Comparison of ENCODE assay signal across 8 cellular contexts in genomic region chr12:44972746-44973421, GRCh38.
DNase-seq lines count a peak whose midpoint lies in the region; ATAC-seq and TF ChIP-seq lines count a peak whose summit lies in the region.

No MANE protein-coding gene starts in this region.

- TF ChIP-seq POLR2A in HCT116 (IDR thresholded peaks at IDR 0.05; ENCODE audit: borderline replicate concordance, extremely low read depth, insufficient read depth, insufficient read length), result no peak

- CTCF ChIA-PET in GM10248 (lab: Yijun Ruan, JAX), result interaction anchor here (0.9 to 2.2 kb wide), 7 partner anchors 9 to 79 kb away, joined by 3 to 10 read pairs (median 4); no protein-coding TSS in a partner anchor
- CTCF ChIA-PET in HCT116 (lab: Charles Lee), result interaction anchor here (0.6 to 3.4 kb wide), 7 partner anchors 9 to 169 kb away, joined by 3 to 17 read pairs (median 5); no protein-coding TSS in a partner anchor

- H2AFZ ChIP-seq in HCT116 (ENCODE audit: low read depth, low read length, poor library complexity, severe bottlenecking), result peak overlapping the region; percentile 70

- H3K27ac ChIP-seq in HCT116 (ENCODE audit: low read depth, low read length), result no peak overlapping the region
- H3K27ac ChIP-seq in right atrium auricular region, result no peak overlapping the region

- no peaks in the 10 kb centered on the region for H3K36me3 ChIP-seq in HCT116 (ENCODE audit: control insufficient read depth in 1 of 2, insufficient read depth in 2 of 2, low read length in 2 of 2)
- no peaks in the 10 kb centered on the region for H3K36me3 ChIP-seq in right atrium auricular region

- TF ChIP-seq CTCF in GM10248 (IDR thresholded peaks at IDR 0.05; ENCODE audit: control extremely low read depth, extremely low read depth, low read depth, missing control alignments), result peak; percentile 54
- peak; percentile 22 to 84 (median 69); a peak in 4 of 6 replicates for TF ChIP-seq CTCF in HCT116 (IDR thresholded peaks at IDR 0.05 in 2 of 3, conservative IDR thresholded peaks at IDR 0.05 in 1 of 3; ENCODE audit: borderline replicate concordance in 1 of 3, insufficient read depth in 1 of 3, low read depth in 2 of 3, low read length in 2 of 3)
- TF ChIP-seq CTCF in right atrium auricular region (IDR thresholded peaks at IDR 0.05), result peak in 1 of 2 donors; percentile 19

- intact Hi-C loops in HCT116 (cut with micrococcal nuclease), result loop anchor here (2.0 kb wide), 1 partner anchor 150 kb away; no protein-coding TSS in a partner anchor

- no peaks in the 10 kb centered on the region for H3K79me2 ChIP-seq in HCT116 (ENCODE audit: insufficient read depth, low read length)

- H3K27me3 ChIP-seq in HCT116 (ENCODE audit: insufficient read depth, low read length) (no peaks in the 10 kb centered on the region), right atrium auricular region (no peaks in the 10 kb centered on the region)

- no peaks in the 10 kb centered on the region for H3K9me3 ChIP-seq in HCT116 (ENCODE audit: control insufficient read depth in 1 of 2, insufficient read depth in 1 of 2, low read depth in 1 of 2, low read length in 2 of 2)
- H3K9me3 ChIP-seq in right atrium auricular region, result no peaks in the 10 kb centered on the region

- H3K9ac ChIP-seq in HCT116 (ENCODE audit: low read length), result no peak overlapping the region

- peak; percentile 33 for TF ChIP-seq RAD21 in HCT116 (IDR thresholded peaks at IDR 0.05; ENCODE audit: low read depth)

- no peaks in the 10 kb centered on the region for H4K20me1 ChIP-seq in HCT116 (ENCODE audit: insufficient read depth)

- POLR2A ChIA-PET in GM10248 (lab: Yijun Ruan, JAX) (no interaction called here), HCT116 (lab: Charles Lee) (no interaction called here)

- H3K4me3 ChIP-seq in HCT116 (replicated peaks in 1 of 2; ENCODE audit: low read depth in 1 of 2, low read length in 2 of 2) (no peak overlapping the region), right atrium auricular region (no peak overlapping the region)

- no TSS peak for BruUV-seq in HCT116 (replicated peaks; lab: Mats Ljungman, UMichigan)

- H3K4me2 ChIP-seq in HCT116 (ENCODE audit: low read length), result no peak overlapping the region

- RAD21 ChIA-PET in HCT116 (lab: Charles Lee; ENCODE audit: low non-redundant PET in 1 of 2, low total read pairs in 2 of 2, uncharacterized antibody in 2 of 2, unreplicated experiment in 2 of 2), result interaction anchor here in 1 of 2 experiments (0.7 kb wide), 1 partner anchor 121 kb away, joined by 3 read pairs; no protein-coding TSS in a partner anchor

- DNase-seq in GM10248 (ENCODE audit: extremely low spot score) (peak; percentile 17), HCT116 (ENCODE audit: low read depth, low spot score) (peak; percentile 22), RPMI8226 (peak; percentile 6), iPS-NIHi7 (ENCODE audit: extremely low spot score) (peak; percentile 71), NCI-H2196 (lab: John Stamatoyannopoulos, UW; ENCODE audit: unreplicated experiment) (no peak), right atrium auricular region (ENCODE audit: low spot score) (no peak)
- no peak for DNase-seq in central memory CD4-positive, alpha-beta T cell

- H3K4me1 ChIP-seq in HCT116 (ENCODE audit: control insufficient read depth in 1 of 2, insufficient read depth in 2 of 2, low read length in 2 of 2) (no peaks in the 10 kb centered on the region), right atrium auricular region (no peaks in the 10 kb centered on the region)

- H3K9me2 ChIP-seq in HCT116 (ENCODE audit: insufficient read depth), result no peaks in the 10 kb centered on the region

- peak; percentile 99 for ATAC-seq in HCT116
- ATAC-seq in esophagus mucosa, result no peak

TF ChIP-seq in HCT116, 20 proteins besides CTCF, POLR2A, EP300 and RAD21:
- TF ChIP-seq FOSL1 (IDR thresholded peaks at IDR 0.05; ENCODE audit: low read depth) (no peak), CBX3 (IDR thresholded peaks at IDR 0.05; ENCODE audit: low read depth) (peak; percentile 32; the same call in 1 of the 2 replicates), TCF7L2 (IDR thresholded peaks at IDR 0.05; ENCODE audit: borderline replicate concordance, extremely low read depth, insufficient read depth, insufficient read length) (no peak), CEBPB (IDR thresholded peaks at IDR 0.05; ENCODE audit: low read depth) (no peak), YY1 (IDR thresholded peaks at IDR 0.05; ENCODE audit: extremely low read depth, insufficient replicate concordance, low read depth, low read length) (peak; percentile 29), SP1 (IDR thresholded peaks at IDR 0.05; ENCODE audit: low read depth) (no peak)

Comparison
In these comparisons a context has a peak if more than half of its experiments do, and no peak if none do; other contexts are left out.
1. DNase-seq: peak in GM10248 (single experiment), HCT116 (single experiment), RPMI8226 (single experiment) and iPS-NIHi7 (single experiment); none in NCI-H2196 (single experiment), central memory CD4-positive, alpha-beta T cell (single experiment) and right atrium auricular region (single experiment).